8 cellular contexts compared by ENCODE assay signal in genomic region chr18:77208969-77209368, GRCh38. TPM values are rescaled to one million over a fixed set of nuclear protein-coding genes. Genes with fewer than 3 reads are reported as not detected.
A peak's percentile ranks its signal among the peaks of the same experiment; 100 is the strongest.
DNase-seq lines count a peak whose midpoint lies in the region; ATAC-seq, FAIRE-seq and TF ChIP-seq lines count a peak whose summit lies in the region.

No MANE protein-coding gene starts in this region.

- 44 to 61% methylated on average over 4 of the region's 4 CpGs for WGBS in tibial nerve, 2 donors

- no peaks in the 10 kb centered on the region for H3K9me3 Mint-ChIP-seq in activated T-cell treated with anti-CD3 and anti-CD28 coated beads, Interleukin-2, amount 50 U/mL, for 4 hours

- DNase-seq in GM12864 (ENCODE audit: low read depth) (peak; percentile 47), HPDE6-E6E7 (ENCODE audit: extremely low spot score) (peak; percentile 53), keratinocyte (ENCODE audit: low read depth, low spot score) (no peak), tibial nerve (ENCODE audit: low spot score in 2 of 2) (no peak), NCI-H1048 (lab: John Stamatoyannopoulos, UW) (no peak), NCI-H748 treated with DMSO at 0.1 percent for 48 hours (lab: John Stamatoyannopoulos, UW) (no peak)
- no peak for DNase-seq in activated T-cell treated with anti-CD3 and anti-CD28 coated beads, Interleukin-2, amount 50 U/mL, for 4 hours

- no peak for TF ChIP-seq POLR2A in tibial nerve (IDR thresholded peaks at IDR 0.05)

- H3K4me1 ChIP-seq in keratinocyte (ENCODE audit: control insufficient read depth, extremely low read depth, insufficient read depth, low read length): peaks cover 5% of the 10 kb centered on the region
- peaks cover 2 to 54% (median 16%) of the 10 kb centered on the region in 4 donors for H3K4me1 ChIP-seq in tibial nerve

- peak; percentile 76 for ATAC-seq in GM21381 (IDR thresholded peaks at IDR 0.05; ENCODE audit: unreplicated experiment)
- ATAC-seq in activated T-cell treated with anti-CD3 and anti-CD28 coated beads, Interleukin-2, amount 50 U/mL, for 4 hours: peak; percentile 74 to 80

- no peaks in the 10 kb centered on the region for H3K79me2 ChIP-seq in keratinocyte (ENCODE audit: control insufficient read depth, insufficient read depth, low read length)

- no peaks in the 10 kb centered on the region for H3K36me3 Mint-ChIP-seq in activated T-cell treated with anti-CD3 and anti-CD28 coated beads, Interleukin-2, amount 50 U/mL, for 4 hours (ENCODE audit: insufficient read depth)

- H3K27ac ChIP-seq in keratinocyte (ENCODE audit: control insufficient read depth, insufficient read depth, low read length) (no peak overlapping the region), tibial nerve (peak overlapping the region in 3 of 4 donors; percentile 48 to 76 (median 76))

- H3K27me3 ChIP-seq in keratinocyte (ENCODE audit: control insufficient read depth, extremely low read depth, insufficient read depth, low read length) (no peaks in the 10 kb centered on the region), tibial nerve (no peaks in the 10 kb centered on the region)

- peaks cover 48% of the 10 kb centered on the region for H3K4me1 Mint-ChIP-seq in activated T-cell treated with anti-CD3 and anti-CD28 coated beads, Interleukin-2, amount 50 U/mL, for 4 hours (ENCODE audit: low read depth)

- dilution Hi-C loops in keratinocyte (cut with MboI; ENCODE audit: extremely low pct_ligation_motif_present, low sequenced_read_pairs): no loop called here

- peak in 1 of 2 donors; percentile 34 for TF ChIP-seq EP300 in tibial nerve (IDR thresholded peaks at IDR 0.05)

- no peaks in the 10 kb centered on the region for H3K36me3 ChIP-seq in keratinocyte (ENCODE audit: control insufficient read depth in 2 of 2, extremely low read depth in 1 of 2, insufficient read depth in 2 of 2, low read length in 2 of 2)
- no peaks in the 10 kb centered on the region for H3K36me3 ChIP-seq in tibial nerve

- H4K20me1 ChIP-seq in keratinocyte (ENCODE audit: control insufficient read depth, extremely low read depth, insufficient read depth, low read length): no peaks in the 10 kb centered on the region

- H3K4me3 Mint-ChIP-seq in activated T-cell treated with anti-CD3 and anti-CD28 coated beads, Interleukin-2, amount 50 U/mL, for 4 hours: peak overlapping the region; percentile 87

- no peak overlapping the region for H3K9ac ChIP-seq in keratinocyte (ENCODE audit: control insufficient read depth, extremely low read depth, insufficient read depth, low read length)

- H3K4me2 ChIP-seq in keratinocyte (ENCODE audit: control insufficient read depth, extremely low read depth, insufficient read depth, low read depth, low read length): no peak overlapping the region

- no peaks in the 10 kb centered on the region for H3K27me3 Mint-ChIP-seq in activated T-cell treated with anti-CD3 and anti-CD28 coated beads, Interleukin-2, amount 50 U/mL, for 4 hours (ENCODE audit: low read depth)

- FAIRE-seq in keratinocyte (lab: Jason Lieb, UNC): no peak

- TF ChIP-seq CTCF in GM12864 (IDR thresholded peaks at IDR 0.05; ENCODE audit: low read depth, low read length, missing control alignments): no peak
- TF ChIP-seq CTCF in keratinocyte (optimal IDR thresholded peaks at IDR 0.05 in 1 of 3, IDR thresholded peaks at IDR 0.05 in 1 of 3, conservative IDR thresholded peaks at IDR 0.05 in 1 of 3; ENCODE audit: extremely low read depth in 1 of 3, insufficient read depth in 2 of 3, low read length in 3 of 3): no peak
- no peak for TF ChIP-seq CTCF in tibial nerve (IDR thresholded peaks at IDR 0.05)

- H3K4me3 ChIP-seq in GM12864 (ENCODE audit: low read depth, low read length) (peak overlapping the region; percentile 43; the same call in 1 of the 2 replicates), keratinocyte (ENCODE audit: control insufficient read depth in 2 of 3, extremely low read depth in 1 of 3, insufficient read depth in 2 of 3, low read depth in 1 of 3, low read length in 3 of 3) (no peak overlapping the region), tibial nerve (peak overlapping the region in 2 of 4 donors; percentile 26 to 33)

- H2AFZ ChIP-seq in keratinocyte (ENCODE audit: control insufficient read depth, low read length): peak overlapping the region; percentile 58

- H3K9me3 ChIP-seq in keratinocyte (ENCODE audit: control insufficient read depth, low read depth, low read length) (no peaks in the 10 kb centered on the region), tibial nerve (no peaks in the 10 kb centered on the region)

- H3K9me1 ChIP-seq in keratinocyte (ENCODE audit: control insufficient read depth, extremely low read depth, insufficient read depth, low read length): no peaks in the 10 kb centered on the region

RNA-seq across cellular contexts. Expression of gene GALR1, which starts 40.7 kb away (rescaled TPM):
- total RNA-seq in activated T-cell treated with anti-CD3 and anti-CD28 coated beads, Interleukin-2, amount 50 U/mL, for 4 hours: not detected
- not detected in 3 replicates for polyA plus RNA-seq in keratinocyte
- not detected for polyA plus RNA-seq in keratinocyte (2011; ENCODE audit: low read depth)
- polyA plus RNA-seq in keratinocyte (2011; cell fraction: cytosol; rRNA removed): not detected in 2 replicates
- polyA plus RNA-seq in keratinocyte (2011; cell fraction: nucleus; rRNA removed): not detected in 2 replicates
- polyA plus RNA-seq in keratinocyte (2012; ENCODE audit: low replicate concordance): not detected in 2 replicates
- polyA minus RNA-seq in keratinocyte: not detected in 3 replicates
- not detected for polyA minus RNA-seq in keratinocyte (2011; cell fraction: cytosol; rRNA and poly(A)+ RNA removed)
- polyA minus RNA-seq in keratinocyte (2011; cell fraction: nucleus; rRNA and poly(A)+ RNA removed): not detected in 2 replicates
- total RNA-seq in tibial nerve: 1 to 10 TPM in 1 of 4 donors, under 1 TPM in 2, not detected in 1; 0.42 to 1.2 (median 0.87) TPM

Comparison
In these comparisons a context has a peak if more than half of its experiments do, and no peak if none do; other contexts are left out.
1. DNase-seq: peak in GM12864 (single experiment) and HPDE6-E6E7 (single experiment); none in activated T-cell treated with anti-CD3 and anti-CD28 coated beads, Interleukin-2, amount 50 U/mL, for 4 hours (single experiment), keratinocyte (single experiment), tibial nerve (0 of 2), NCI-H1048 (single experiment) and NCI-H748 treated with DMSO at 0.1 percent for 48 hours (single experiment).